Comparison of ENCODE assay signal across 16 cellular contexts in the genomic region with DNA sequence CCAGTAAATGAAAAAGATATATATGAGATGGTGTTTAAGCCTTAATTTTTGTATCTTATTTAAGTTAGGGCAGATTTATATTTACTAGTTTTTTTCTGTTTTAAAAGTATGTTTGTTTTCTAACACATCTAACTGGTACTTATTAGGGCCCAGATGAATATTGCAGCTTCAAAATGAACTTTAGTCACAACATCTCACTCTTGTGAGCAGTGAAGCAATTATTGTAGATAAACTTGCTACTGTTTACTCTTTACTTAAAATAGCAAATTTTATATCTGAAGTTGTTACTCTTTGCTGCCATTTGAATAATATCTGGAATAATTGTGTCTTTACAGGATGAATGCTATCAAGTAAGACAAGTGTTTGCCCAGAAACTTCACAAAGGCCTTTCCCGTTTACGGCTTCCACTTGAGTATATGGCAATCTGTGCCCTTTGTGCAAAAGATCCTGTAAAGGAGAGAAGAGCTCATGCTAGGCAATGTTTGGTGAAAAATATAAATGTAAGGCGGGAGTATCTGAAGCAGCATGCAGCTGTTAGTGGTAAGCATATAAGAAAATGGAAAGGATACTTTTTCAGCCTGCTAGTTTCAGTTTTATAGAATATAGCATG.
"Had no signal": no experiment of that assay in that cellular context is flagged by ENCODE, and none has a peak within 500 bp of the region (broad histone marks: within the 10 kb centered on the region; RNA-seq: fewer than 3 reads in every experiment).

No MANE protein-coding gene starts in this region.

- H3K27ac Mint-ChIP-seq: activated CD4-positive, alpha-beta T cell treated with anti-CD3 and anti-CD28 coated beads, Interleukin-2, amount 10 ng/mL, durations not matched to agents 24 days and 14 days; activated naive CD4-positive, alpha-beta T cell treated with anti-CD3 and anti-CD28 coated beads, Interleukin-2, amount 50 U/mL, for 72 hours; activated T-cell treated with anti-CD3 and anti-CD28 coated beads, Interleukin-2, amount 50 U/mL, for 72 hours; stimulated activated naive CD8-positive, alpha-beta T cell treated with anti-CD3 and anti-CD28 coated beads, Interleukin-15, amount 100 ng/mL, for 72 hours; T-helper 2 cell treated with Interferon-gamma antibody and Interleukin-4, amounts not matched to agents 5 μg/mL and 100 μg/mL, for 36 hours had no signal

- H3K4me1 ChIP-seq: foreskin keratinocyte, prostate gland, spleen had no signal

- DNase-seq: activated CD4-positive, alpha-beta T cell treated with anti-CD3 and anti-CD28 coated beads, Interleukin-2, amount 10 ng/mL, durations not matched to agents 24 days and 14 days; activated CD4-positive, CD25-positive, alpha-beta regulatory T cell; activated CD8-positive, alpha-beta memory T cell treated with anti-CD3 and anti-CD28 coated beads, Interleukin-2, amount 50 U/mL, for 48 hours; activated gamma-delta T cell; activated T-cell treated with anti-CD3 and anti-CD28 coated beads, Interleukin-2, amount 50 U/mL, for 72 hours; cortex of kidney; effector CD4-positive, alpha-beta T cell; foreskin keratinocyte; glutamatergic neuron; spleen; stimulated activated naive CD8-positive, alpha-beta T cell treated with anti-CD3 and anti-CD28 coated beads, Interleukin-15, amount 100 ng/mL, for 72 hours had no signal

- H3K4me1 Mint-ChIP-seq: neural crest cell; stimulated activated naive CD8-positive, alpha-beta T cell treated with anti-CD3 and anti-CD28 coated beads, Interleukin-15, amount 100 ng/mL, for 72 hours had no signal

- H3K27ac ChIP-seq: foreskin keratinocyte, prostate gland, spleen had no signal

- H3K27me3 Mint-ChIP-seq: activated CD4-positive, alpha-beta T cell treated with anti-CD3 and anti-CD28 coated beads, Interleukin-2, amount 10 ng/mL, durations not matched to agents 24 days and 14 days; stimulated activated naive CD8-positive, alpha-beta T cell treated with anti-CD3 and anti-CD28 coated beads, Interleukin-15, amount 100 ng/mL, for 72 hours had no signal

- H3K4me3 ChIP-seq: prostate gland, spleen had no signal

- H3K36me3 ChIP-seq: prostate gland had no signal

- H3K27me3 ChIP-seq: foreskin keratinocyte, spleen had no signal

- H3K4me3 Mint-ChIP-seq: activated CD4-positive, alpha-beta T cell treated with anti-CD3 and anti-CD28 coated beads, Interleukin-2, amount 10 ng/mL, durations not matched to agents 24 days and 14 days; activated T-cell treated with anti-CD3 and anti-CD28 coated beads, Interleukin-2, amount 50 U/mL, for 72 hours; neural crest cell; stimulated activated naive CD8-positive, alpha-beta T cell treated with anti-CD3 and anti-CD28 coated beads, Interleukin-15, amount 100 ng/mL, for 72 hours; T-helper 2 cell treated with Interferon-gamma antibody and Interleukin-4, amounts not matched to agents 5 μg/mL and 100 μg/mL, for 36 hours had no signal

- H3K9me3 ChIP-seq: prostate gland, spleen had no signal

- ATAC-seq: activated naive CD4-positive, alpha-beta T cell treated with anti-CD3 and anti-CD28 coated beads, Interleukin-2, amount 50 U/mL, for 72 hours; activated T-cell treated with anti-CD3 and anti-CD28 coated beads, Interleukin-2, amount 50 U/mL, for 72 hours; foreskin keratinocyte; sciatic nerve; stimulated activated naive CD8-positive, alpha-beta T cell treated with anti-CD3 and anti-CD28 coated beads, Interleukin-15, amount 100 ng/mL, for 72 hours had no signal

- H3K9me3 Mint-ChIP-seq: activated naive CD4-positive, alpha-beta T cell treated with anti-CD3 and anti-CD28 coated beads, Interleukin-2, amount 50 U/mL, for 72 hours; activated T-cell treated with anti-CD3 and anti-CD28 coated beads, Interleukin-2, amount 50 U/mL, for 72 hours; neural crest cell; T-helper 2 cell treated with Interferon-gamma antibody and Interleukin-4, amounts not matched to agents 5 μg/mL and 100 μg/mL, for 36 hours had no signal
